11 cellular contexts compared by ENCODE assay signal in the genomic region with DNA sequence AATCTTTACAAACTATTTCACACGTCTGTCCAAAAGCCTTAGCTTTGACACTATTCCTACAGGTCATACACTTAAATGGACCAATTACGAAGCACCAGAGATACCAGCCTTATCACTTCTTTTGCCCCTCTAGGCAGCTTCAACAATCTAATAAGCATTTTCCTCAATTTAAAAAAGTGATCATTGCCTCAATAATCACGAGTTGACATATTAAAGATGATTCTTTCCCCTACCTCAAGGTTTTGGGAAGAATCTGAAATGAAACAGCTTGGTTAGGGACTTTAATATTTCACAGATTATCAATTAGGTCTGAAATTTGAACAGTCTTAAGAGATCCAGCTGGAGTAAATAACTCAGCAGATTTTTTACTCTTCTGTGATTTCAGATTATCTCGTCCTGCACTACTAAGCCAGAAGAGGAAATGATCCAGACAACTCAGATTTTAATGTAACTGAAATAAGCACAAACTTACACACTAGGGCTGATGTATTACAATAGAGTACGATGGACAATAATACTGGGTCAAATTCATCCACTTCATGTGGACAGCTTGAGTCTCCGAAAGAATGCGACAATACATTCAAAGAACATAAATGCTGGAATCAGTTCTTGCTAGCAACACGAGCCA. TPM values are rescaled to one million over a fixed set of nuclear protein-coding genes. Genes with fewer than 3 reads are reported as not detected.
A peak's percentile ranks its signal among the peaks of the same experiment; 100 is the strongest.
DNase-seq lines count a peak whose midpoint lies in the region; ATAC-seq, FAIRE-seq and TF ChIP-seq lines count a peak whose summit lies in the region.
"Had no signal": no experiment of that assay in that cellular context is flagged by ENCODE, and none has a peak within 500 bp of the region (broad histone marks: within the 10 kb centered on the region; RNA-seq: fewer than 3 reads in every experiment).

No MANE protein-coding gene starts in this region.

- peaks cover 79% of the 10 kb centered on the region for H3K4me1 Mint-ChIP-seq in activated naive CD8-positive, alpha-beta T cell treated with anti-CD3 and anti-CD28 coated beads for 36 hours
- peaks cover 59 to 71% of the 10 kb centered on the region in 2 donors for H3K4me1 Mint-ChIP-seq in natural killer cell treated with Interleukin-12 subunit alpha and Interleukin-12 subunit beta and Interleukin-15 and Interleukin-18, amount 100 ng/mL, for 72 hours (ENCODE audit: low read depth in 2 of 2)
- peaks cover 53% of the 10 kb centered on the region for H3K4me1 Mint-ChIP-seq in progenitor cell of endocrine pancreas (ENCODE audit: low read depth)

- peak overlapping the region; percentile 6 for H3K27ac Mint-ChIP-seq in activated naive CD8-positive, alpha-beta T cell treated with anti-CD3 and anti-CD28 coated beads for 36 hours
- H3K27ac Mint-ChIP-seq in natural killer cell treated with Interleukin-12 subunit alpha and Interleukin-12 subunit beta and Interleukin-15 and Interleukin-18, amount 100 ng/mL, for 72 hours: no peak overlapping the region
- no peak overlapping the region for H3K27ac Mint-ChIP-seq in progenitor cell of endocrine pancreas

- H3K4me3 Mint-ChIP-seq in activated naive CD8-positive, alpha-beta T cell treated with anti-CD3 and anti-CD28 coated beads for 36 hours: no peak overlapping the region
- peak overlapping the region; percentile 12 for H3K4me3 Mint-ChIP-seq in natural killer cell treated with Interleukin-12 subunit alpha and Interleukin-12 subunit beta and Interleukin-15 and Interleukin-18, amount 100 ng/mL, for 72 hours
- H3K4me3 Mint-ChIP-seq in progenitor cell of endocrine pancreas (ENCODE audit: low read depth): no peak overlapping the region

- no peak for DNase-seq in D721Med (ENCODE audit: insufficient read length, low spot score)
- no peak for DNase-seq in activated naive CD8-positive, alpha-beta T cell treated with anti-CD3 and anti-CD28 coated beads for 36 hours
- no peak for DNase-seq in natural killer cell treated with Interleukin-12 subunit alpha and Interleukin-12 subunit beta and Interleukin-15 and Interleukin-18, amount 100 ng/mL, for 72 hours (ENCODE audit: low spot score)
- DNase-seq in effector CD4-positive, alpha-beta T cell: no peak
- no peak for DNase-seq in progenitor cell of endocrine pancreas (ENCODE audit: low spot score, unreplicated experiment)
- no peak for DNase-seq in cerebellar nuclear complex (lab: John Stamatoyannopoulos, UW)
- DNase-seq: activated CD8-positive, alpha-beta memory T cell treated with anti-CD3 and anti-CD28 coated beads, Interleukin-2, amount 50 U/mL, for 48 hours; NCI-H1417 treated with DMSO at 0.1 percent for 48 hours; NCI-H774 had no signal

- peak; percentile 43 for ATAC-seq in GM21786 (IDR thresholded peaks at IDR 0.05; ENCODE audit: unreplicated experiment)
- ATAC-seq in natural killer cell treated with Interleukin-12 subunit alpha and Interleukin-12 subunit beta and Interleukin-15 and Interleukin-18, amount 100 ng/mL, for 72 hours: no peak

- peak; percentile 77 for FAIRE-seq in D721Med (lab: Jason Lieb, UNC)

- H3K9me3 Mint-ChIP-seq in activated naive CD8-positive, alpha-beta T cell treated with anti-CD3 and anti-CD28 coated beads for 36 hours: no peaks in the 10 kb centered on the region
- H3K9me3 Mint-ChIP-seq in natural killer cell treated with Interleukin-12 subunit alpha and Interleukin-12 subunit beta and Interleukin-15 and Interleukin-18, amount 100 ng/mL, for 72 hours: no peaks in the 10 kb centered on the region
- H3K9me3 Mint-ChIP-seq in progenitor cell of endocrine pancreas (ENCODE audit: low read depth): no peaks in the 10 kb centered on the region
- H3K9me3 Mint-ChIP-seq: central memory CD8-positive, alpha-beta T cell had no signal

- no peaks in the 10 kb centered on the region for H3K27me3 Mint-ChIP-seq in activated naive CD8-positive, alpha-beta T cell treated with anti-CD3 and anti-CD28 coated beads for 36 hours
- no peaks in the 10 kb centered on the region for H3K27me3 Mint-ChIP-seq in natural killer cell treated with Interleukin-12 subunit alpha and Interleukin-12 subunit beta and Interleukin-15 and Interleukin-18, amount 100 ng/mL, for 72 hours
- H3K27me3 Mint-ChIP-seq in progenitor cell of endocrine pancreas: no peaks in the 10 kb centered on the region
- H3K27me3 Mint-ChIP-seq: central memory CD8-positive, alpha-beta T cell had no signal

- TF ChIP-seq CTCF in D721Med (IDR thresholded peaks at IDR 0.05; ENCODE audit: insufficient read depth, missing control alignments): no peak
- no peak for TF ChIP-seq CTCF in progenitor cell of endocrine pancreas (IDR thresholded peaks at IDR 0.05; ENCODE audit: unreplicated experiment)

- peaks cover 19% of the 10 kb centered on the region for H3K36me3 Mint-ChIP-seq in activated naive CD8-positive, alpha-beta T cell treated with anti-CD3 and anti-CD28 coated beads for 36 hours
- H3K36me3 Mint-ChIP-seq in natural killer cell treated with Interleukin-12 subunit alpha and Interleukin-12 subunit beta and Interleukin-15 and Interleukin-18, amount 100 ng/mL, for 72 hours: no peaks in the 10 kb centered on the region
- no peaks in the 10 kb centered on the region for H3K36me3 Mint-ChIP-seq in progenitor cell of endocrine pancreas (ENCODE audit: insufficient read depth)

RNA-seq across cellular contexts. Expression of gene UBE2N, which starts 15.9 kb away (rescaled TPM):
- 100 to 1,000 TPM; 228 to 235 TPM for total RNA-seq in activated naive CD8-positive, alpha-beta T cell treated with anti-CD3 and anti-CD28 coated beads for 36 hours
- total RNA-seq in natural killer cell treated with Interleukin-12 subunit alpha and Interleukin-12 subunit beta and Interleukin-15 and Interleukin-18, amount 100 ng/mL, for 72 hours: 100 to 1,000 TPM; 184 to 213 TPM
- total RNA-seq in progenitor cell of endocrine pancreas: 129 TPM in 2 replicates

RNA-seq across cellular contexts. Expression of gene MRPL42, which starts 41.5 kb away (rescaled TPM):
- total RNA-seq in activated naive CD8-positive, alpha-beta T cell treated with anti-CD3 and anti-CD28 coated beads for 36 hours: 10 to 100 TPM; 92.4 to 93.4 TPM
- 10 to 100 TPM; 42.8 to 53.2 TPM for total RNA-seq in natural killer cell treated with Interleukin-12 subunit alpha and Interleukin-12 subunit beta and Interleukin-15 and Interleukin-18, amount 100 ng/mL, for 72 hours
- total RNA-seq in progenitor cell of endocrine pancreas: 93.9 and 95.5 TPM in 2 replicates

RNA-seq across cellular contexts. Expression of gene NUDT4, which starts 48.1 kb away (rescaled TPM):
- 10 to 100 TPM; 77.2 to 85.5 TPM for total RNA-seq in activated naive CD8-positive, alpha-beta T cell treated with anti-CD3 and anti-CD28 coated beads for 36 hours
- 10 to 100 TPM; 30.3 to 32.8 TPM for total RNA-seq in natural killer cell treated with Interleukin-12 subunit alpha and Interleukin-12 subunit beta and Interleukin-15 and Interleukin-18, amount 100 ng/mL, for 72 hours
- total RNA-seq in progenitor cell of endocrine pancreas: 66.3 and 68.8 TPM in 2 replicates
